ENCODE assay signal across 25 cellular contexts in genomic region chr6:37539706-37540352, GRCh38. TPM values are rescaled to one million over a fixed set of nuclear protein-coding genes. Genes with fewer than 3 reads are reported as not detected.
A peak's percentile ranks its signal among the peaks of the same experiment; 100 is the strongest.
DNase-seq lines count a peak whose midpoint lies in the region; ATAC-seq, FAIRE-seq and TF ChIP-seq lines count a peak whose summit lies in the region.
"Had no signal": no experiment of that assay in that cellular context is flagged by ENCODE, and none has a peak within 500 bp of the region (broad histone marks: within the 10 kb centered on the region; RNA-seq: fewer than 3 reads in every experiment).

No MANE protein-coding gene starts in this region.

- H3K27ac ChIP-seq in K562 (ENCODE audit: extremely low read depth, low read depth, low read length) (no peak overlapping the region), osteoblast (ENCODE audit: low read depth, low read length) (no peak overlapping the region)
- H3K27ac ChIP-seq: 22Rv1, KMS-11, lower lobe of right lung, upper lobe of left lung had no signal

- H3K4me3 ChIP-seq in K562 = no peak overlapping the region
- no peak overlapping the region for H3K4me3 ChIP-seq in osteoblast (ENCODE audit: insufficient read depth, low read length)
- H3K4me3 ChIP-seq: lower lobe of right lung, upper lobe of left lung had no signal

- H3K9ac ChIP-seq in K562 (ENCODE audit: insufficient read depth in 1 of 2, low read depth in 2 of 2, low read length in 2 of 2) = no peak overlapping the region
- H3K9ac ChIP-seq: KMS-11 had no signal

- no peak overlapping the region for H3K4me3 Mint-ChIP-seq in activated CD4-positive, alpha-beta T cell treated with anti-CD3 and anti-CD28 coated beads for 36 hours
- no peak overlapping the region for H3K4me3 Mint-ChIP-seq in activated CD4-positive, alpha-beta T cell treated with anti-CD3 and anti-CD28 coated beads, Interleukin-2, amount 10 ng/mL, durations not matched to agents 7 days and 5 days
- H3K4me3 Mint-ChIP-seq: activated T-cell treated with anti-CD3 and anti-CD28 coated beads, Interleukin-2, amount 50 U/mL, for 4 hours had no signal

- no peak for TF ChIP-seq POLR2A in K562 (conservative IDR thresholded peaks at IDR 0.05)

- WGBS in K562 (ENCODE audit: insufficient coverage, low coverage, missing lambda C conversion rate) = 20% methylated on average over 4 of the region's 4 CpGs

- FAIRE-seq in K562 (lab: Jason Lieb, UNC) = no peak
- FAIRE-seq: astrocyte, GM12892 had no signal

- no peaks in the 10 kb centered on the region for H3K27me3 Mint-ChIP-seq in activated CD4-positive, alpha-beta T cell treated with anti-CD3 and anti-CD28 coated beads for 36 hours
- H3K27me3 Mint-ChIP-seq in activated CD4-positive, alpha-beta T cell treated with anti-CD3 and anti-CD28 coated beads, Interleukin-2, amount 10 ng/mL, durations not matched to agents 7 days and 5 days = no peaks in the 10 kb centered on the region

- CTCF ChIA-PET in activated CD4-positive, alpha-beta T cell treated with anti-CD3 and anti-CD28 coated beads for 36 hours (lab: Charles Lee) = interaction anchor here (1.9 kb wide), 2 partner anchors 26 to 52 kb away, joined by 4 to 10 read pairs; no protein-coding TSS in a partner anchor
- CTCF ChIA-PET in activated CD4-positive, alpha-beta T cell treated with anti-CD3 and anti-CD28 coated beads, Interleukin-2, amount 10 ng/mL, durations not matched to agents 7 days and 5 days (lab: Charles Lee) = interaction anchor here (0.8 to 2.1 kb wide), 3 partner anchors 40 to 159 kb away, joined by 3 to 9 read pairs (median 3); partner anchors contain the start of gene CCDC167
- CTCF ChIA-PET in K562 (lab: Yijun Ruan, JAX; ENCODE audit: low intra/inter-chr PET ratio) = no interaction called here

- H3K4me2 ChIP-seq in K562 (ENCODE audit: insufficient read depth, low read length) (no peak overlapping the region), osteoblast (ENCODE audit: insufficient read depth, low read length) (no peak overlapping the region)
- H3K4me2 ChIP-seq: KMS-11 had no signal

- POLR2A ChIA-PET in activated CD4-positive, alpha-beta T cell treated with anti-CD3 and anti-CD28 coated beads for 36 hours (lab: Charles Lee) = no interaction called here
- POLR2A ChIA-PET in activated CD4-positive, alpha-beta T cell treated with anti-CD3 and anti-CD28 coated beads, Interleukin-2, amount 10 ng/mL, durations not matched to agents 7 days and 5 days (lab: Charles Lee) = no interaction called here
- POLR2A ChIA-PET in K562 (lab: Yijun Ruan, JAX) = no interaction called here

- H3K27ac Mint-ChIP-seq in activated CD4-positive, alpha-beta T cell treated with anti-CD3 and anti-CD28 coated beads for 36 hours = peak overlapping the region; percentile 24
- H3K27ac Mint-ChIP-seq in activated CD4-positive, alpha-beta T cell treated with anti-CD3 and anti-CD28 coated beads, Interleukin-2, amount 10 ng/mL, durations not matched to agents 7 days and 5 days = no peak overlapping the region
- H3K27ac Mint-ChIP-seq: activated naive CD4-positive, alpha-beta T cell treated with anti-CD3 and anti-CD28 coated beads, Interleukin-2, amount 50 U/mL, for 72 hours; progenitor cell of endocrine pancreas had no signal

- no peak for DNase-seq in activated CD4-positive, alpha-beta T cell treated with anti-CD3 and anti-CD28 coated beads for 36 hours
- no peak for DNase-seq in activated CD4-positive, alpha-beta T cell treated with anti-CD3 and anti-CD28 coated beads, Interleukin-2, amount 10 ng/mL, durations not matched to agents 7 days and 5 days
- peak; percentile 17 for DNase-seq in LHCN-M2 (ENCODE audit: low read depth)
- no peak for DNase-seq in K562 (ENCODE audit: extremely low read depth in 1 of 4, low spot score in 3 of 4)
- peak; percentile 50 for DNase-seq in osteoblast (ENCODE audit: insufficient read length, low spot score, missing footprints)
- no peak for DNase-seq in left lobe of liver (ENCODE audit: low spot score)
- DNase-seq: activated CD4-positive, alpha-beta T cell treated with anti-CD3 and anti-CD28 coated beads for 1 hour; activated T-cell treated with anti-CD3 and anti-CD28 coated beads, Interleukin-2, amount 50 U/mL, for 4 hours; central memory CD4-positive, alpha-beta T cell; DMS79 treated with DMSO at 0.1 percent for 48 hours; islet precursor cell; lower lobe of right lung; NCI-H1694 treated with DMSO at 0.1 percent for 48 hours; NCI-H524 treated with DMSO at 0.1 percent for 48 hours; stimulated activated CD8-positive, alpha-beta memory T cell treated with anti-CD3 and anti-CD28 coated beads, Interleukin-4, amount 100 ng/mL, for 48 hours; substantia nigra; upper lobe of left lung had no signal

- peaks cover 2 to 20% of the 10 kb centered on the region in 2 experiments; a peak in 3 of 5 replicates for H3K4me1 ChIP-seq in K562 (replicated peaks in 1 of 2; ENCODE audit: control insufficient read depth in 2 of 2, insufficient read depth in 2 of 2, low read length in 2 of 2)
- no peaks in the 10 kb centered on the region for H3K4me1 ChIP-seq in osteoblast (ENCODE audit: insufficient read depth, low read length)

- in situ Hi-C loops in K562 (cut with MboI) = no loop called here

- BruUV-seq in K562 (replicated peaks; lab: Mats Ljungman, UMichigan) = no TSS peak

- H3K36me3 Mint-ChIP-seq in activated CD4-positive, alpha-beta T cell treated with anti-CD3 and anti-CD28 coated beads for 36 hours (ENCODE audit: low read depth) = peaks cover 6% of the 10 kb centered on the region
- peaks cover 3% of the 10 kb centered on the region for H3K36me3 Mint-ChIP-seq in activated CD4-positive, alpha-beta T cell treated with anti-CD3 and anti-CD28 coated beads, Interleukin-2, amount 10 ng/mL, durations not matched to agents 7 days and 5 days (ENCODE audit: low read depth)
- H3K36me3 Mint-ChIP-seq: activated naive CD4-positive, alpha-beta T cell treated with anti-CD3 and anti-CD28 coated beads, Interleukin-2, amount 50 U/mL, for 72 hours had no signal

- TF ChIP-seq RAD21 in K562 (CRISPR knock-in tag; conservative IDR thresholded peaks at IDR 0.05 in 1 of 2, IDR thresholded peaks at IDR 0.05 in 1 of 2) = no peak

- TF ChIP-seq CTCF in K562 (IDR thresholded peaks at IDR 0.05 in 2 of 3, conservative IDR thresholded peaks at IDR 0.05 in 1 of 3; ENCODE audit: insufficient read depth in 2 of 3, low read depth in 1 of 3, low read length in 3 of 3) (no peak), osteoblast (IDR thresholded peaks at IDR 0.05; ENCODE audit: extremely low read depth, low read depth, low read length) (no peak)

- no peaks in the 10 kb centered on the region for H3K9me3 Mint-ChIP-seq in activated CD4-positive, alpha-beta T cell treated with anti-CD3 and anti-CD28 coated beads for 36 hours (ENCODE audit: low read depth)
- no peaks in the 10 kb centered on the region for H3K9me3 Mint-ChIP-seq in activated CD4-positive, alpha-beta T cell treated with anti-CD3 and anti-CD28 coated beads, Interleukin-2, amount 10 ng/mL, durations not matched to agents 7 days and 5 days
- H3K9me3 Mint-ChIP-seq: activated naive CD4-positive, alpha-beta T cell treated with anti-CD3 and anti-CD28 coated beads, Interleukin-2, amount 50 U/mL, for 72 hours; activated T-cell treated with anti-CD3 and anti-CD28 coated beads, Interleukin-2, amount 50 U/mL, for 4 hours had no signal

- H3K79me2 ChIP-seq in K562 (ENCODE audit: control insufficient read depth, insufficient read depth, low read length) = no peaks in the 10 kb centered on the region
- no peaks in the 10 kb centered on the region for H3K79me2 ChIP-seq in osteoblast (ENCODE audit: insufficient read depth, low read length)

- intact Hi-C loops in activated CD4-positive, alpha-beta T cell treated with anti-CD3 and anti-CD28 coated beads for 36 hours (cut with DNase I, micrococcal nuclease) = loop anchor here in 1 of 2 experiments (2.0 kb wide), 1 partner anchor 27 kb away; no protein-coding TSS in a partner anchor
- intact Hi-C loops in K562 (cut with micrococcal nuclease) = loop anchor here (2.0 kb wide), 2 partner anchors 27 to 153 kb away; no protein-coding TSS in a partner anchor

- H3K36me3 ChIP-seq in K562 (ENCODE audit: control insufficient read depth, insufficient read depth, low read length) (no peaks in the 10 kb centered on the region), osteoblast (ENCODE audit: insufficient read depth, low read length) (no peaks in the 10 kb centered on the region)
- H3K36me3 ChIP-seq: lower lobe of right lung, upper lobe of left lung had no signal

- H3K27me3 ChIP-seq in K562 (ENCODE audit: control insufficient read depth in 2 of 2, insufficient read depth in 2 of 2, low read length in 2 of 2) = peaks cover 51 to 85% of the 10 kb centered on the region in 2 experiments
- peaks cover 34% of the 10 kb centered on the region for H3K27me3 ChIP-seq in osteoblast (ENCODE audit: insufficient read depth, low read length)

- H4K20me1 ChIP-seq in K562 (replicated peaks; ENCODE audit: control insufficient read depth, insufficient read depth, low read length) = peaks cover 11% of the 10 kb centered on the region; the same call in 1 of the 2 replicates
- H4K20me1 ChIP-seq in osteoblast (ENCODE audit: insufficient read depth, low read length) = no peaks in the 10 kb centered on the region

- ATAC-seq in activated CD4-positive, alpha-beta T cell treated with anti-CD3 and anti-CD28 coated beads for 36 hours = peak; percentile 64
- ATAC-seq in K562 (no peak), left lobe of liver (no peak), HG03469 (IDR thresholded peaks at IDR 0.05; ENCODE audit: unreplicated experiment) (no peak), HG03196 (IDR thresholded peaks at IDR 0.05; ENCODE audit: unreplicated experiment) (no peak)
- ATAC-seq: activated T-cell treated with anti-CD3 and anti-CD28 coated beads, Interleukin-2, amount 50 U/mL, for 4 hours; lower lobe of right lung had no signal

- no peak for TF ChIP-seq EP300 in K562 (IDR thresholded peaks at IDR 0.05; ENCODE audit: low read length)

- peaks cover 19% of the 10 kb centered on the region for H3K4me1 Mint-ChIP-seq in activated CD4-positive, alpha-beta T cell treated with anti-CD3 and anti-CD28 coated beads for 36 hours
- H3K4me1 Mint-ChIP-seq in activated CD4-positive, alpha-beta T cell treated with anti-CD3 and anti-CD28 coated beads, Interleukin-2, amount 10 ng/mL, durations not matched to agents 7 days and 5 days = peaks cover 3% of the 10 kb centered on the region

- no peak overlapping the region for H2AFZ ChIP-seq in K562 (ENCODE audit: low read depth, low read length)
- H2AFZ ChIP-seq in osteoblast (ENCODE audit: low read length) = no peak overlapping the region

- no peaks in the 10 kb centered on the region for H3K9me3 ChIP-seq in K562 (replicated peaks; ENCODE audit: control insufficient read depth, insufficient read depth, low read depth, low read length)
- H3K9me3 ChIP-seq in osteoblast (ENCODE audit: low read depth, low read length) = no peaks in the 10 kb centered on the region
- H3K9me3 ChIP-seq: lower lobe of right lung, upper lobe of left lung had no signal

- H3K9me1 ChIP-seq in K562 (ENCODE audit: control insufficient read depth, insufficient read depth, low read length) = no peaks in the 10 kb centered on the region

RNA-seq across cellular contexts. Expression of gene CCDC167, which starts 40.1 kb away (rescaled TPM):
- total RNA-seq in activated CD4-positive, alpha-beta T cell treated with anti-CD3 and anti-CD28 coated beads for 36 hours = 10 to 100 TPM; 55.3 to 60.3 TPM
- total RNA-seq in activated CD4-positive, alpha-beta T cell treated with anti-CD3 and anti-CD28 coated beads, Interleukin-2, amount 10 ng/mL, durations not matched to agents 7 days and 5 days = 10 to 100 TPM; 54.8 to 60.9 TPM
- total RNA-seq in LHCN-M2 (2014; rRNA removed) (41.4 and 47.6 TPM in 2 replicates), K562 (2014; rRNA removed) (30.8 and 43.7 TPM in 2 replicates), K562 (2014; rRNA removed; fragmentation: Illumina TruSeq; extraction: Trizol) (28.3 and 31.8 TPM in 2 replicates), K562 (2015; rRNA removed; fragmentation: Illumina TruSeq; extraction: Trizol) (36.8 and 38.6 TPM in 2 replicates), K562 (2021) (26.0 and 26.8 TPM in 2 replicates), osteoblast (8.8 and 14.8 TPM in 2 replicates), left lobe of liver (25.1 TPM)
- 63.4 TPM for polyA plus RNA-seq in LHCN-M2 (2012)
- 2.3 and 8.0 TPM in 2 replicates for total RNA-seq in K562 (2011; cell fraction: chromatin; rRNA removed; ENCODE audit: low replicate concordance)
- total RNA-seq in K562 (2011; cell fraction: nucleolus; rRNA removed) = 14.3 and 16.6 TPM in 2 replicates
- 11.5 and 13.2 TPM in 2 replicates for total RNA-seq in K562 (2011; cell fraction: nucleoplasm; rRNA removed)
- polyA plus RNA-seq in K562 (2011; rRNA removed) (45.2 and 55.1 TPM in 2 replicates), K562 (2014; fragmentation: Illumina TruSeq; extraction: Trizol) (63.1 and 73.7 TPM in 2 replicates), K562 (2014; fragmentation: Nextera tagmentation; extraction: Ambion mirVana) (100 to 1,000 TPM in 1 of 2 experiments, 10 to 100 TPM in 1; 85.0 to 114 TPM), K562 (2014; rRNA removed) (40.5 and 45.9 TPM in 2 replicates)
- polyA plus RNA-seq in K562 (2011; cell fraction: cytosol; rRNA removed) = 63.9 and 67.1 TPM in 2 replicates
- polyA plus RNA-seq in K562 (2011; cell fraction: nucleus; rRNA removed) = 19.8 and 25.9 TPM in 2 replicates
- 45.2 and 53.6 TPM in 2 replicates for polyA plus RNA-seq in K562 (2012)
- polyA minus RNA-seq in K562 (2011; rRNA and poly(A)+ RNA removed) = 12.1 and 13.5 TPM in 2 replicates
- polyA minus RNA-seq in K562 (2011; cell fraction: cytosol; rRNA and poly(A)+ RNA removed) = 12.3 and 12.8 TPM in 2 replicates
- polyA minus RNA-seq in K562 (2011; cell fraction: nucleus; rRNA and poly(A)+ RNA removed) = 3.8 and 5.9 TPM in 2 replicates

Comparison
In these comparisons a context has a peak if more than half of its experiments do, and no peak if none do; other contexts are left out.
1. DNase-seq: peak in LHCN-M2 (single experiment) and osteoblast (single experiment); none in activated CD4-positive, alpha-beta T cell treated with anti-CD3 and anti-CD28 coated beads for 36 hours (single experiment), activated CD4-positive, alpha-beta T cell treated with anti-CD3 and anti-CD28 coated beads, Interleukin-2, amount 10 ng/mL, durations not matched to agents 7 days and 5 days (single experiment), K562 (0 of 4) and left lobe of liver (single experiment).